In genomic region chr2:174086708-174087107, GRCh38 we compare ENCODE assay signal across 18 cellular contexts.
"Had no signal": no experiment of that assay in that cellular context is flagged by ENCODE, and none has a peak within 500 bp of the region (broad histone marks: within the 10 kb centered on the region; RNA-seq: fewer than 3 reads in every experiment).

No MANE protein-coding gene starts in this region.

- DNase-seq: activated CD4-positive, alpha-beta T cell treated with anti-CD3 and anti-CD28 coated beads for 1 hour; activated CD4-positive, alpha-beta T cell treated with anti-CD3 and anti-CD28 coated beads, Interleukin-2, amount 50 U/mL, for 1 hour; activated CD8-positive, alpha-beta T cell treated with anti-CD3 and anti-CD28 coated beads, Interleukin-2, amount 10 ng/mL, durations not matched to agents 7 days and 5 days; aorta; effector CD4-positive, alpha-beta T cell; heart left ventricle; islet precursor cell; left cardiac atrium; ovary; right cardiac atrium; stimulated activated CD4-positive, alpha-beta T cell treated with anti-CD3 and anti-CD28 coated beads, Interleukin-12 subunit alpha, Interleukin-12 subunit beta, amount 100 ng/mL, for 4 hours; stimulated activated CD4-positive, alpha-beta T cell treated with anti-CD3 and anti-CD28 coated beads, Interleukin-4, amount 100 ng/mL, for 4 hours; stimulated activated naive CD8-positive, alpha-beta T cell treated with anti-CD3 and anti-CD28 coated beads, Interleukin-15, Interleukin-2, amounts not matched to agents 100 U/mL and 50 U/mL, for 24 hours; upper lobe of right lung had no signal

- ATAC-seq: activated CD8-positive, alpha-beta T cell treated with anti-CD3 and anti-CD28 coated beads, Interleukin-2, amount 10 ng/mL, durations not matched to agents 7 days and 5 days; activated naive CD4-positive, alpha-beta T cell treated with anti-CD3 and anti-CD28 coated beads, Interleukin-2, amount 50 U/mL, for 72 hours; heart left ventricle; left cardiac atrium; natural killer cell treated with Interleukin-12 subunit alpha and Interleukin-12 subunit beta and Interleukin-15 and Interleukin-18, amount 100 ng/mL, for 72 hours; right cardiac atrium; stimulated activated naive CD8-positive, alpha-beta T cell treated with anti-CD3 and anti-CD28 coated beads, Interleukin-15, Interleukin-2, amounts not matched to agents 100 U/mL and 50 U/mL, for 24 hours; upper lobe of right lung had no signal

- FAIRE-seq: endometrium had no signal

- H3K27me3 ChIP-seq: heart left ventricle, neutrophil, ovary, upper lobe of right lung had no signal

- H3K36me3 ChIP-seq: heart left ventricle, neutrophil, ovary, upper lobe of right lung had no signal

- H3K27ac ChIP-seq: heart left ventricle, neutrophil, ovary, upper lobe of right lung had no signal

- H3K4me1 ChIP-seq: heart left ventricle, upper lobe of right lung had no signal

- H3K9me3 ChIP-seq: heart left ventricle, neutrophil, ovary, upper lobe of right lung had no signal

- H3K4me3 ChIP-seq: heart left ventricle, ovary, upper lobe of right lung had no signal
